Comparison of ENCODE assay signal across 8 cellular contexts in genomic region chr4:128060130-128060619, GRCh38. TPM values are rescaled to one million over a fixed set of nuclear protein-coding genes. Genes with fewer than 3 reads are reported as not detected.
A peak's percentile ranks its signal among the peaks of the same experiment; 100 is the strongest.
DNase-seq lines count a peak whose midpoint lies in the region; ATAC-seq and TF ChIP-seq lines count a peak whose summit lies in the region.

No MANE protein-coding gene starts in this region.

- H3K27me3 Mint-ChIP-seq in Calu3 (ENCODE audit: unreplicated experiment) (no peaks in the 10 kb centered on the region), mesothelial cell of epicardium (ENCODE audit: low read depth) (no peaks in the 10 kb centered on the region)

- H3K4me3 Mint-ChIP-seq in Calu3 (ENCODE audit: low read depth, unreplicated experiment) (peak overlapping the region; percentile 84), mesothelial cell of epicardium (peak overlapping the region; percentile 76)

- H3K36me3 Mint-ChIP-seq in Calu3 (ENCODE audit: insufficient read depth, unreplicated experiment) (peaks cover 24% of the 10 kb centered on the region), mesothelial cell of epicardium (no peaks in the 10 kb centered on the region)

- peak overlapping the region; percentile 86 for H3K27ac Mint-ChIP-seq in Calu3 (ENCODE audit: unreplicated experiment)
- H3K27ac Mint-ChIP-seq in mesothelial cell of epicardium = peak overlapping the region; percentile 96

- CTCF ChIA-PET in Calu3 (lab: Charles Lee) = interaction anchor here (0.8 to 1.4 kb wide), 3 partner anchors 9 to 628 kb away, joined by 3 to 9 read pairs (median 4); partner anchors contain the start of gene PLK4

- TF ChIP-seq CTCF in Calu3 (IDR thresholded peaks at IDR 0.05; ENCODE audit: unreplicated experiment) = no peak
- TF ChIP-seq CTCF in cardiac fibroblast (IDR thresholded peaks at IDR 0.05; ENCODE audit: low read depth, low read length) = no peak
- TF ChIP-seq CTCF in mesothelial cell of epicardium (IDR thresholded peaks at IDR 0.05; ENCODE audit: unreplicated experiment) = no peak
- TF ChIP-seq CTCF in omental fat pad (IDR thresholded peaks at IDR 0.05) = no peak

- BruUV-seq in Calu3 (replicated peaks; lab: Mats Ljungman, UMichigan) = no TSS peak

- DNase-seq in Calu3 (no peak), LHCN-M2 (ENCODE audit: low read depth) (peak; percentile 4), cardiac fibroblast (ENCODE audit: low read depth in 2 of 2) (peak in 1 of 2 donors; percentile 12), mesothelial cell of epicardium (ENCODE audit: low spot score in 2 of 2, unreplicated experiment in 2 of 2) (no peak), omental fat pad (ENCODE audit: low spot score) (no peak)

- ATAC-seq in GM19397 (IDR thresholded peaks at IDR 0.05; ENCODE audit: unreplicated experiment) (no peak), HG03280 (IDR thresholded peaks at IDR 0.05; ENCODE audit: unreplicated experiment) (no peak), omental fat pad (ENCODE audit: low FRiP score) (no peak), GM19463 (IDR thresholded peaks at IDR 0.05; ENCODE audit: unreplicated experiment) (no peak)

- peak overlapping the region; percentile 44 to 82 for H3K4me3 ChIP-seq in cardiac fibroblast (replicated peaks in 1 of 2; ENCODE audit: low read depth in 2 of 2, low read length in 2 of 2)

- H3K4me1 Mint-ChIP-seq in Calu3 (ENCODE audit: low read depth, unreplicated experiment) = no peaks in the 10 kb centered on the region
- H3K4me1 Mint-ChIP-seq in mesothelial cell of epicardium = peaks cover 10% of the 10 kb centered on the region

- intact Hi-C loops in Calu3 (cut with micrococcal nuclease; ENCODE audit: unreplicated experiment) = loop anchor here (10.0 kb wide), 1 partner anchor 95 kb away; the partner anchor contains the start of genes ABHD18 and MFSD8

- H3K9me3 Mint-ChIP-seq in Calu3 (ENCODE audit: low read depth, unreplicated experiment) (no peaks in the 10 kb centered on the region), mesothelial cell of epicardium (no peaks in the 10 kb centered on the region)

RNA-seq across cellular contexts. Expression of gene LARP1B, which starts 0.9 kb away (rescaled TPM):
- total RNA-seq in Calu3 (2022) (17.4 and 19.7 TPM in 2 replicates), LHCN-M2 (2014; rRNA removed) (9.3 and 10.1 TPM in 2 replicates), mesothelial cell of epicardium (18.8 to 19.9 TPM (median 19.7 TPM) in 3 replicates), omental fat pad (10 to 100 TPM; 22.0 to 37.0 (median 25.6) TPM)
- 3.8 TPM for polyA plus RNA-seq in LHCN-M2 (2012)
